In the genomic region with DNA sequence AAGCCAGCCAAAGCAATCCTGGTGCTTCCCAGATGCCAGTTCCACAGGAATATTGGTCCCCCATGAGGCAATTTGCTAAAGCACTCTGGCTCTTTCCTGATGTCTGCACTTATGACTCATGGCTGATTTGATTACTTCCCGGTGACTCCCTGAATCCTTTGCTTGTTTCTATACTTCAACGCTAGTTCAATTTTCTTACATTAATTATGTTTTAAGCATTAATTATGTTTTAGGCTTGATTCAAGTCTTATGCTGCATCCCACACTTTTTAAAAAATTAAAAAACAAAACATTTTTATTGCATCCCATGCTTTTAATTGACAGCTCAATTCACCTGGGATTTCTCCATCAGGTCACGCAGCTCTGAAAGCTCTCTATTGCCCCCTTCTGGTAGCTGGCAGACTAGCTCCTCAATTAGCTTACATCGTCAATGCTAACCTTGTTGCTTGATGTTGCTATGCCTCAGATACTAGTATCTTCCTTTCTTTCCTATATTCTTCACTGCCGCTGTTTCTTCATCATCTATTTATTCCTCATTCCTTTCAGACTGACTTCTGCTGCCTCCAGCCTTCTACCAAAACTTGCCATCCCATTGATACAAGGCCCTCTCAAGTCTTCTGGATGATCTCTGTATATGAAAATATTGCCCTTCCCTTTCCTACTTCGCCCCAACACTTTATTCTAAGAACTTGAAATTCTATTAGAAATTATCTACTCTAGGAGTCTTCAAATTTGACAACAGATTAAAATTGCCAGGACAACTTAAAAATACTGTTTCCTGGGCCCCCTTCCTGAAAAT, we compare ENCODE assay signal across 8 cellular contexts. TPM values are rescaled to one million over a fixed set of nuclear protein-coding genes. Genes with fewer than 3 reads are reported as not detected.
DNase-seq lines count a peak whose midpoint lies in the region; ATAC-seq, FAIRE-seq and TF ChIP-seq lines count a peak whose summit lies in the region.

No MANE protein-coding gene starts in this region.

- H3K36me3 ChIP-seq in RWPE2 (ENCODE audit: low read depth) (no peaks in the 10 kb centered on the region), psoas muscle (ENCODE audit: insufficient read depth in 1 of 2, low read depth in 1 of 2) (no peaks in the 10 kb centered on the region)

- H3K4me1 Mint-ChIP-seq in activated naive CD4-positive, alpha-beta T cell treated with anti-CD3 and anti-CD28 coated beads for 36 hours (ENCODE audit: low read depth): no peaks in the 10 kb centered on the region
- H3K4me1 Mint-ChIP-seq in glutamatergic neuron (ENCODE audit: low read depth, unreplicated experiment): peaks cover 5% of the 10 kb centered on the region

- no peak overlapping the region for H3K27ac ChIP-seq in RWPE2 (ENCODE audit: poor library complexity, severe bottlenecking)
- no peak overlapping the region for H3K27ac ChIP-seq in psoas muscle

- no peak overlapping the region for H3K27ac Mint-ChIP-seq in activated naive CD4-positive, alpha-beta T cell treated with anti-CD3 and anti-CD28 coated beads for 36 hours
- no peak overlapping the region for H3K27ac Mint-ChIP-seq in glutamatergic neuron (ENCODE audit: unreplicated experiment)

- peaks cover 10% of the 10 kb centered on the region for H3K27me3 Mint-ChIP-seq in activated naive CD4-positive, alpha-beta T cell treated with anti-CD3 and anti-CD28 coated beads for 36 hours (ENCODE audit: low read depth)
- H3K27me3 Mint-ChIP-seq in glutamatergic neuron (ENCODE audit: unreplicated experiment): no peaks in the 10 kb centered on the region

- H3K4me3 ChIP-seq in RWPE2 (ENCODE audit: severe bottlenecking) (no peak overlapping the region), psoas muscle (no peak overlapping the region)

- no peaks in the 10 kb centered on the region for H3K36me3 Mint-ChIP-seq in activated naive CD4-positive, alpha-beta T cell treated with anti-CD3 and anti-CD28 coated beads for 36 hours (ENCODE audit: low read depth)
- no peaks in the 10 kb centered on the region for H3K36me3 Mint-ChIP-seq in glutamatergic neuron (ENCODE audit: unreplicated experiment)

- peak; percentile 35 for FAIRE-seq in D721Med (lab: Jason Lieb, UNC)

- no peaks in the 10 kb centered on the region for H3K4me1 ChIP-seq in RWPE2 (ENCODE audit: insufficient read depth, poor library complexity, severe bottlenecking)
- no peaks in the 10 kb centered on the region for H3K4me1 ChIP-seq in psoas muscle

- TF ChIP-seq CTCF in D721Med (IDR thresholded peaks at IDR 0.05; ENCODE audit: insufficient read depth, missing control alignments): peak; percentile 95
- TF ChIP-seq CTCF in LNCAP (IDR thresholded peaks at IDR 0.05): peak; percentile 94
- peak; percentile 98 for TF ChIP-seq CTCF in RWPE2 (IDR thresholded peaks at IDR 0.05; ENCODE audit: poor library complexity, severe bottlenecking)
- peak; percentile 90 for TF ChIP-seq CTCF in glutamatergic neuron (IDR thresholded peaks at IDR 0.05; ENCODE audit: partially characterized antibody, unreplicated experiment)
- TF ChIP-seq CTCF in psoas muscle (IDR thresholded peaks at IDR 0.05): peak; percentile 96

- peaks cover 9% of the 10 kb centered on the region for H3K27me3 ChIP-seq in RWPE2 (ENCODE audit: insufficient read depth, poor library complexity, severe bottlenecking)
- no peaks in the 10 kb centered on the region for H3K27me3 ChIP-seq in psoas muscle (ENCODE audit: insufficient read depth in 3 of 3, low read length in 2 of 3)

- 31 to 37% (median 36%) methylated on average over 6 of the region's 6 CpGs for WGBS in psoas muscle, 3 donors

- H3K9me3 ChIP-seq in RWPE2 (ENCODE audit: severe bottlenecking) (no peaks in the 10 kb centered on the region), psoas muscle (no peaks in the 10 kb centered on the region)

- ATAC-seq in GM21447 (IDR thresholded peaks at IDR 0.05; ENCODE audit: unreplicated experiment) (peak; percentile 56), RWPE2 (ENCODE audit: low read depth) (peak; percentile 87), psoas muscle (peak; percentile 81 to 95 (median 85)), HG03521 (IDR thresholded peaks at IDR 0.05; ENCODE audit: unreplicated experiment) (no peak)

- DNase-seq in D721Med (ENCODE audit: insufficient read length, low spot score) (no peak), RWPE2 (ENCODE audit: low spot score) (no peak), glutamatergic neuron (peak; percentile 69), psoas muscle (peak; percentile 17 to 57)
- DNase-seq in activated naive CD4-positive, alpha-beta T cell treated with anti-CD3 and anti-CD28 coated beads for 36 hours: peak; percentile 80

- CTCF ChIA-PET in activated naive CD4-positive, alpha-beta T cell treated with anti-CD3 and anti-CD28 coated beads for 36 hours (lab: Charles Lee): interaction anchor here (0.6 to 5.9 kb wide), 27 partner anchors 9 to 477 kb away, joined by 3 to 82 read pairs (median 5); a partner anchor contains a TSS

- intact Hi-C loops in activated naive CD4-positive, alpha-beta T cell treated with anti-CD3 and anti-CD28 coated beads for 36 hours (cut with micrococcal nuclease): loop anchor here (1.0 to 5.0 kb wide), 8 partner anchors 33 to 930 kb away; a partner anchor contains a TSS
- intact Hi-C loops in psoas muscle (cut with DNase I): loop anchor here (1.0 to 5.0 kb wide), 3 partner anchors 32 to 225 kb away; a partner anchor contains a TSS

- H3K4me3 Mint-ChIP-seq in activated naive CD4-positive, alpha-beta T cell treated with anti-CD3 and anti-CD28 coated beads for 36 hours: no peak overlapping the region
- H3K4me3 Mint-ChIP-seq in glutamatergic neuron (ENCODE audit: unreplicated experiment): no peak overlapping the region

- H3K9me3 Mint-ChIP-seq in activated naive CD4-positive, alpha-beta T cell treated with anti-CD3 and anti-CD28 coated beads for 36 hours: no peaks in the 10 kb centered on the region
- H3K9me3 Mint-ChIP-seq in glutamatergic neuron (ENCODE audit: unreplicated experiment): no peaks in the 10 kb centered on the region

RNA-seq across cellular contexts. Expression of a gene that starts 32.0 kb away (rescaled TPM):
- total RNA-seq in activated naive CD4-positive, alpha-beta T cell treated with anti-CD3 and anti-CD28 coated beads for 36 hours: not detected
- total RNA-seq in glutamatergic neuron (ENCODE audit: unreplicated experiment): 0.74 TPM
- under 1 TPM in 2 of 4 donors, not detected in 2; 0.08 to 0.60 TPM for total RNA-seq in psoas muscle
- under 1 TPM; 0.01 to 0.20 (median 0.12) TPM for polyA plus RNA-seq in psoas muscle

RNA-seq across cellular contexts. Expression of a gene that starts 45.9 kb away (rescaled TPM):
- total RNA-seq in activated naive CD4-positive, alpha-beta T cell treated with anti-CD3 and anti-CD28 coated beads for 36 hours: 10 to 100 TPM; 16.4 to 17.1 TPM
- total RNA-seq in glutamatergic neuron (ENCODE audit: unreplicated experiment): 38.5 TPM
- 1 to 10 TPM; 1.4 to 2.3 (median 1.9) TPM for total RNA-seq in psoas muscle
- polyA plus RNA-seq in psoas muscle: 1 to 10 TPM in 1 of 3 donors, under 1 TPM in 2; 0.79 to 2.3 (median 0.94) TPM

Comparison
In these comparisons a context has a peak if more than half of its experiments do, and no peak if none do; other contexts are left out.
1. DNase-seq: peak in activated naive CD4-positive, alpha-beta T cell treated with anti-CD3 and anti-CD28 coated beads for 36 hours (single experiment), glutamatergic neuron (single experiment) and psoas muscle (2 of 2); none in D721Med (single experiment) and RWPE2 (single experiment).
2. RNA of a gene that starts 45.9 kb away (total RNA-seq): 38.5 TPM in glutamatergic neuron (single experiment) and 16.4 to 17.1 TPM in activated naive CD4-positive, alpha-beta T cell treated with anti-CD3 and anti-CD28 coated beads for 36 hours; 1.4 to 2.3 TPM in psoas muscle; every median in the first group is over 4 times any median in the second.
3. Peak in every context shown above with its lines, with median percentiles within 50 percentile points of each other: CTCF ChIP-seq.